Comparison of ENCODE assay signal across 8 cellular contexts in the genomic region with DNA sequence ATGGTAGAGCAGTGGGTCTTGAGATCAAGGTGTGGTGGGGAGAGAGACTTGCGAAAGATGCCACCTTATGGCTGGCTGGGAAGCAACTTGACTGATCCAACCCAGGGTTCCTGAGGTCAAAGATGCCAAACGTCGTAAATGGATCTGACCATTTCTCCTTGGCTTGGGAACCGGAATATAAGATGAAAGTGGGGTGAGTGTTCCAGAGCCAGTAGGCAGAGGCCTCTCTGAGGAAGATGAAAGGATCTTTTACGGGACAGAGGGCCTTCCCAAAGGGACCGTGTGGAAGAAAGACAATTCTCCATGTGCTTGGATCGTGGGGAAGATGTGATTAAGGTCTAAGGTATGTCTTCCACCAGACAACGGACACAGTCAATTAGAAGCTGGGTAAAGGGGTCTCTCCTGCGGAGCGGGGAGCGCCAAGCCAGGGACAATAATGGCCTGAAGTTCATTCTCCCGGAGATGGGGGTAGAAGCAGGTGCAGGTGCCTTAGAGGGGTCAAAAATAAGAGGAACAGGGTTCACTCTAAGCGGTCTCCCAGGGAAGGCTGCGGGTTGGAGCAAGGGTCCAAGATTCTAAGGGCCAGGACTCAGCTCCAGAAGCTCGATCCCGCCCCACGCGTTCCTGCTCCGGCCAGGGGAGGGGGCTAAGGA. TPM values are rescaled to one million over a fixed set of nuclear protein-coding genes. Genes with fewer than 3 reads are reported as not detected.
DNase-seq lines count a peak whose midpoint lies in the region; ATAC-seq lines count a peak whose summit lies in the region.

No MANE protein-coding gene starts in this region.

- POLR2A ChIA-PET in activated CD8-positive, alpha-beta T cell treated with anti-CD3 and anti-CD28 coated beads, Interleukin-2, amount 10 ng/mL, durations not matched to agents 7 days and 5 days (lab: Charles Lee) = interaction anchor here (0.6 to 4.4 kb wide), 5 partner anchors 29 to 130 kb away, joined by 3 to 50 read pairs (median 3); a partner anchor contains a TSS

- in situ Hi-C loops in G401 (cut with HindIII; ENCODE audit: low sequenced_read_pairs) = no loop called here

- peak overlapping the region; percentile 59 for H2AFZ ChIP-seq in ACC112 (ENCODE audit: low read length, unreplicated experiment)

- H3K79me2 ChIP-seq in ACC112 (ENCODE audit: control insufficient read depth, insufficient read depth, low read length, unreplicated experiment) = peaks cover 50% of the 10 kb centered on the region

- H3K9me3 ChIP-seq in iPS DF 6.9 (ENCODE audit: control insufficient read depth, insufficient read depth, low read length) = no peaks in the 10 kb centered on the region

- H3K4me1 Mint-ChIP-seq in activated CD8-positive, alpha-beta T cell treated with anti-CD3 and anti-CD28 coated beads, Interleukin-2, amount 10 ng/mL, durations not matched to agents 7 days and 5 days (ENCODE audit: low read depth) = peaks cover 25% of the 10 kb centered on the region
- peaks cover 51% of the 10 kb centered on the region for H3K4me1 Mint-ChIP-seq in stimulated activated memory B cell treated with anti-CD40 and anti-IgM and Interleukin-4, amounts not matched to agents 10 μg/mL and 1 μg/mL and 100 μg/mL, for 72 hours

- CTCF ChIA-PET in activated CD8-positive, alpha-beta T cell treated with anti-CD3 and anti-CD28 coated beads, Interleukin-2, amount 10 ng/mL, durations not matched to agents 7 days and 5 days (lab: Charles Lee) = interaction anchor here (0.8 to 3.2 kb wide), 10 partner anchors 10 to 568 kb away, joined by 3 to 47 read pairs (median 4); a partner anchor contains a TSS

- peak overlapping the region; percentile 98 for H3K4me3 ChIP-seq in ACC112 (ENCODE audit: low read depth, low read length)
- peak overlapping the region; percentile 79 for H3K4me3 ChIP-seq in H7 (ENCODE audit: insufficient read depth, low read depth, low read length)
- H3K4me3 ChIP-seq in iPS DF 6.9 (ENCODE audit: low read length) = peak overlapping the region; percentile 74

- H3K4me1 ChIP-seq in ACC112 (ENCODE audit: control insufficient read depth, insufficient read depth, low read length, unreplicated experiment) (peaks cover 23% of the 10 kb centered on the region), iPS DF 6.9 (ENCODE audit: control insufficient read depth, insufficient read depth, low read length) (peaks cover 2% of the 10 kb centered on the region; the same call in 1 of the 2 replicates)

- H3K9me3 Mint-ChIP-seq in activated CD8-positive, alpha-beta T cell treated with anti-CD3 and anti-CD28 coated beads, Interleukin-2, amount 10 ng/mL, durations not matched to agents 7 days and 5 days (ENCODE audit: insufficient read depth) = no peaks in the 10 kb centered on the region
- no peaks in the 10 kb centered on the region for H3K9me3 Mint-ChIP-seq in stimulated activated memory B cell treated with anti-CD40 and anti-IgM and Interleukin-4, amounts not matched to agents 10 μg/mL and 1 μg/mL and 100 μg/mL, for 72 hours

- peaks cover 2% of the 10 kb centered on the region for H3K27me3 Mint-ChIP-seq in activated CD8-positive, alpha-beta T cell treated with anti-CD3 and anti-CD28 coated beads, Interleukin-2, amount 10 ng/mL, durations not matched to agents 7 days and 5 days (ENCODE audit: low read depth)
- H3K27me3 Mint-ChIP-seq in stimulated activated memory B cell treated with anti-CD40 and anti-IgM and Interleukin-4, amounts not matched to agents 10 μg/mL and 1 μg/mL and 100 μg/mL, for 72 hours = no peaks in the 10 kb centered on the region

- peak overlapping the region; percentile 81 for H3K4me3 Mint-ChIP-seq in activated CD8-positive, alpha-beta T cell treated with anti-CD3 and anti-CD28 coated beads, Interleukin-2, amount 10 ng/mL, durations not matched to agents 7 days and 5 days
- H3K4me3 Mint-ChIP-seq in stimulated activated memory B cell treated with anti-CD40 and anti-IgM and Interleukin-4, amounts not matched to agents 10 μg/mL and 1 μg/mL and 100 μg/mL, for 72 hours = peak overlapping the region; percentile 86

- H3K27ac Mint-ChIP-seq in activated CD8-positive, alpha-beta T cell treated with anti-CD3 and anti-CD28 coated beads, Interleukin-2, amount 10 ng/mL, durations not matched to agents 7 days and 5 days = peak overlapping the region; percentile 84
- peak overlapping the region; percentile 80 for H3K27ac Mint-ChIP-seq in stimulated activated memory B cell treated with anti-CD40 and anti-IgM and Interleukin-4, amounts not matched to agents 10 μg/mL and 1 μg/mL and 100 μg/mL, for 72 hours

- no CpG with 5 or more reads among the region's 19 CpGs for WGBS in iPS DF 6.9 (ENCODE audit: insufficient coverage, insufficient read length)

- no peak for ATAC-seq in activated CD8-positive, alpha-beta T cell treated with anti-CD3 and anti-CD28 coated beads, Interleukin-2, amount 10 ng/mL, durations not matched to agents 7 days and 5 days
- ATAC-seq in stimulated activated memory B cell treated with anti-CD40 and anti-IgM and Interleukin-4, amounts not matched to agents 10 μg/mL and 1 μg/mL and 100 μg/mL, for 72 hours = no peak
- no peak for ATAC-seq in GM19463 (IDR thresholded peaks at IDR 0.05; ENCODE audit: unreplicated experiment)

- H3K36me3 ChIP-seq in ACC112 (ENCODE audit: insufficient read depth, low read length) (peaks cover 12% of the 10 kb centered on the region; the same call in 1 of the 2 replicates), H7 (replicated peaks; ENCODE audit: control insufficient read depth, insufficient read depth, low read length) (peaks cover 2% of the 10 kb centered on the region; the same call in 1 of the 2 replicates), iPS DF 6.9 (ENCODE audit: control insufficient read depth, insufficient read depth, low read length) (no peaks in the 10 kb centered on the region)

- no peaks in the 10 kb centered on the region for H3K27me3 ChIP-seq in ACC112 (ENCODE audit: insufficient read depth, low read length)
- H3K27me3 ChIP-seq in H7 (ENCODE audit: control insufficient read depth, insufficient read depth, low read length) = no peaks in the 10 kb centered on the region; the same call in 1 of the 2 replicates
- no peaks in the 10 kb centered on the region for H3K27me3 ChIP-seq in iPS DF 6.9 (ENCODE audit: control insufficient read depth, insufficient read depth, low read length)

- DNase-seq in H7 = no peak
- DNase-seq in activated CD8-positive, alpha-beta T cell treated with anti-CD3 and anti-CD28 coated beads, Interleukin-2, amount 10 ng/mL, durations not matched to agents 7 days and 5 days = no peak
- no peak for DNase-seq in iPS DF 6.9 (ENCODE audit: low read depth, low spot score)
- DNase-seq in NCI-H774 (lab: John Stamatoyannopoulos, UW) = no peak
- DNase-seq in G401 (ENCODE audit: low spot score) = no peak

- H3K36me3 Mint-ChIP-seq in activated CD8-positive, alpha-beta T cell treated with anti-CD3 and anti-CD28 coated beads, Interleukin-2, amount 10 ng/mL, durations not matched to agents 7 days and 5 days (ENCODE audit: low read depth) = peaks cover 21% of the 10 kb centered on the region
- peaks cover 22% of the 10 kb centered on the region for H3K36me3 Mint-ChIP-seq in stimulated activated memory B cell treated with anti-CD40 and anti-IgM and Interleukin-4, amounts not matched to agents 10 μg/mL and 1 μg/mL and 100 μg/mL, for 72 hours

- peak overlapping the region; percentile 48 for H3K27ac ChIP-seq in ACC112 (ENCODE audit: low read depth, low read length)
- H3K27ac ChIP-seq in iPS DF 6.9 (ENCODE audit: low read length) = no peak overlapping the region

RNA-seq across cellular contexts. Expression of a gene that starts 0.8 kb away (rescaled TPM):
- total RNA-seq in H7 (2014; rRNA removed; shearing (Covaris generic)) = 49.0 and 52.0 TPM in 2 replicates
- total RNA-seq in activated CD8-positive, alpha-beta T cell treated with anti-CD3 and anti-CD28 coated beads, Interleukin-2, amount 10 ng/mL, durations not matched to agents 7 days and 5 days = 10 to 100 TPM; 27.6 to 31.8 TPM
- total RNA-seq in G401 (2014; rRNA removed; shearing (Covaris generic)) = 75.9 and 88.0 TPM in 2 replicates

RNA-seq across cellular contexts. Expression of a gene that starts 13.7 kb away (rescaled TPM):
- 45.5 and 55.8 TPM in 2 replicates for total RNA-seq in H7 (2014; rRNA removed; shearing (Covaris generic))
- total RNA-seq in activated CD8-positive, alpha-beta T cell treated with anti-CD3 and anti-CD28 coated beads, Interleukin-2, amount 10 ng/mL, durations not matched to agents 7 days and 5 days = 10 to 100 TPM; 18.2 to 21.4 TPM
- total RNA-seq in G401 (2014; rRNA removed; shearing (Covaris generic)) = 70.2 and 96.9 TPM in 2 replicates

RNA-seq across cellular contexts. Expression of a gene that starts 16.0 kb away (rescaled TPM):
- 0.35 and 1.5 TPM in 2 replicates for total RNA-seq in H7 (2014; rRNA removed; shearing (Covaris generic))
- not detected for total RNA-seq in activated CD8-positive, alpha-beta T cell treated with anti-CD3 and anti-CD28 coated beads, Interleukin-2, amount 10 ng/mL, durations not matched to agents 7 days and 5 days
- not detected in 2 replicates for total RNA-seq in G401 (2014; rRNA removed; shearing (Covaris generic))

RNA-seq across cellular contexts. Expression of a gene that starts 24.0 kb away (rescaled TPM):
- total RNA-seq in H7 (2014; rRNA removed; shearing (Covaris generic)) = 33.8 and 44.0 TPM in 2 replicates
- under 1 TPM; 0.29 to 0.34 TPM for total RNA-seq in activated CD8-positive, alpha-beta T cell treated with anti-CD3 and anti-CD28 coated beads, Interleukin-2, amount 10 ng/mL, durations not matched to agents 7 days and 5 days
- total RNA-seq in G401 (2014; rRNA removed; shearing (Covaris generic)) = 6.8 and 12.1 TPM in 2 replicates

RNA-seq across cellular contexts. Expression of a gene that starts 30.2 kb away (rescaled TPM):
- total RNA-seq in H7 (2014; rRNA removed; shearing (Covaris generic)) = 111 and 146 TPM in 2 replicates
- 10 to 100 TPM; 69.0 to 70.4 TPM for total RNA-seq in activated CD8-positive, alpha-beta T cell treated with anti-CD3 and anti-CD28 coated beads, Interleukin-2, amount 10 ng/mL, durations not matched to agents 7 days and 5 days
- 151 and 157 TPM in 2 replicates for total RNA-seq in G401 (2014; rRNA removed; shearing (Covaris generic))
